Comparison of ENCODE assay signal across 1 cellular context in genomic region chr1:164695956-164696665, GRCh38.
TF ChIP-seq lines count a peak whose summit lies in the region.

No MANE protein-coding gene starts in this region.

TF ChIP-seq in IMR-90, 13 proteins besides CTCF, POLR2A, EP300 and RAD21:
- TF ChIP-seq MAZ (IDR thresholded peaks at IDR 0.05; ENCODE audit: borderline replicate concordance, low read depth, low read length) (no peak), RFX5 (IDR thresholded peaks at IDR 0.05; ENCODE audit: low read depth, low read length) (no peak), FOS (IDR thresholded peaks at IDR 0.05; ENCODE audit: low read depth, low read length) (no peak), MAFK (IDR thresholded peaks at IDR 0.05; ENCODE audit: low read depth, low read length) (no peak), RCOR1 (IDR thresholded peaks at IDR 0.05; ENCODE audit: insufficient replicate concordance, low read length) (no peak)
